In genomic region chr11:44905131-44905866, GRCh38 we compare ENCODE assay signal across 1 cellular context.
TF ChIP-seq lines count a peak whose summit lies in the region.

No MANE protein-coding gene starts in this region.

TF ChIP-seq in GM23338, 12 proteins besides CTCF, POLR2A, EP300 and RAD21 (continued from another document):
- no peak for TF ChIP-seq REST (IDR thresholded peaks at IDR 0.05; ENCODE audit: unreplicated experiment)
